8 cellular contexts compared by ENCODE assay signal in genomic region chr2:231710751-231711676, GRCh38. TPM values are rescaled to one million over a fixed set of nuclear protein-coding genes. Genes with fewer than 3 reads are reported as not detected.
DNase-seq lines count a peak whose midpoint lies in the region; ATAC-seq, FAIRE-seq and TF ChIP-seq lines count a peak whose summit lies in the region.

No MANE protein-coding gene starts in this region.

- H3K27me3 ChIP-seq in colonic mucosa, result no peaks in the 10 kb centered on the region
- no peaks in the 10 kb centered on the region for H3K27me3 ChIP-seq in mesendoderm (ENCODE audit: insufficient read depth, low read length, poor library complexity)
- H3K27me3 ChIP-seq in upper lobe of left lung, result no peaks in the 10 kb centered on the region

- no peak overlapping the region for H4K8ac ChIP-seq in mesendoderm (ENCODE audit: low read depth, low read length)

- no peak overlapping the region for H3K4ac ChIP-seq in mesendoderm (ENCODE audit: low read depth, low read length)

- no peak overlapping the region for H2BK5ac ChIP-seq in mesendoderm (ENCODE audit: low read length)

- H3K36me3 ChIP-seq in colonic mucosa (peaks cover 7% of the 10 kb centered on the region), mesendoderm (ENCODE audit: control insufficient read depth, insufficient read depth, low read length) (peaks cover 21% of the 10 kb centered on the region), upper lobe of left lung (peaks cover 5 to 22% (median 11%) of the 10 kb centered on the region in 4 donors)

- H3K9ac ChIP-seq in colonic mucosa (ENCODE audit: low read depth in 2 of 2, low read length in 2 of 2) (peak overlapping the region; percentile 78 to 99), mesendoderm (ENCODE audit: low read length) (peak overlapping the region; percentile 99)

- no CpG with 5 or more reads among the region's 48 CpGs for WGBS in mesendoderm (ENCODE audit: extremely low coverage, insufficient coverage, low lambda C conversion rate)
- WGBS in upper lobe of left lung, 2 donors, result 1 to 3% methylated on average over 27 to 33 of the region's 48 CpGs

- H3K4me2 ChIP-seq in mesendoderm (ENCODE audit: low read length), result peak overlapping the region; percentile 83

- FAIRE-seq in HTR-8/SVneo (lab: Jason Lieb, UNC), result no peak

- peak overlapping the region; percentile 66 for H3K23ac ChIP-seq in mesendoderm (ENCODE audit: low read length)

- peak; percentile 42 for DNase-seq in NCI-H82 (lab: John Stamatoyannopoulos, UW)
- no peak for DNase-seq in NCI-H82 treated with DMSO at 0.1 percent for 48 hours (lab: John Stamatoyannopoulos, UW; ENCODE audit: unreplicated experiment)
- peak; percentile 28 for DNase-seq in RPMI7951 (ENCODE audit: low read depth)
- DNase-seq in colonic mucosa, result peak; percentile 60
- peak; percentile 45 for DNase-seq in mesendoderm
- DNase-seq in upper lobe of left lung, result peak in 1 of 2 donors; percentile 39
- DNase-seq in HTR-8/SVneo (ENCODE audit: insufficient read length, low spot score), result no peak

- H3K79me2 ChIP-seq in mesendoderm (ENCODE audit: control insufficient read depth, insufficient read depth, low read length), result peaks cover 52% of the 10 kb centered on the region

- no peak overlapping the region for H2AK5ac ChIP-seq in mesendoderm (ENCODE audit: low read length)

- no peak overlapping the region for H4K5ac ChIP-seq in mesendoderm (ENCODE audit: low read length)

- no peak for TF ChIP-seq EP300 in upper lobe of left lung (IDR thresholded peaks at IDR 0.05)

- intact Hi-C loops in colonic mucosa (cut with DNase I), result loop anchor here (10.0 kb wide), 1 partner anchor 146 kb away; no protein-coding TSS in a partner anchor

- H3K4me1 ChIP-seq in colonic mucosa, result peaks cover 13% of the 10 kb centered on the region
- H3K4me1 ChIP-seq in mesendoderm (ENCODE audit: control insufficient read depth, low read depth, low read length), result peaks cover 7% of the 10 kb centered on the region
- peaks cover 24 to 63% (median 30%) of the 10 kb centered on the region in 4 donors for H3K4me1 ChIP-seq in upper lobe of left lung

- TF ChIP-seq CTCF in colonic mucosa (IDR thresholded peaks at IDR 0.05) (no peak), upper lobe of left lung (IDR thresholded peaks at IDR 0.05) (no peak)

- peak overlapping the region; percentile 98 for H3K56ac ChIP-seq in mesendoderm (ENCODE audit: low read length)

- peak in 1 of 4 donors; percentile 46 for TF ChIP-seq POLR2A in upper lobe of left lung (IDR thresholded peaks at IDR 0.05)

- H3K9me3 ChIP-seq in colonic mucosa (no peaks in the 10 kb centered on the region), upper lobe of left lung (no peaks in the 10 kb centered on the region)

- H3K4me3 ChIP-seq in colonic mucosa (peak overlapping the region; percentile 91), mesendoderm (ENCODE audit: low read length) (peak overlapping the region; percentile 99), upper lobe of left lung (peak overlapping the region; percentile 60 to 98 (median 82))

- H2BK120ac ChIP-seq in mesendoderm (ENCODE audit: low read depth, low read length), result no peak overlapping the region

- H2BK15ac ChIP-seq in mesendoderm (replicated peaks; ENCODE audit: low read depth), result no peak overlapping the region

- peak overlapping the region; percentile 42 for H3K18ac ChIP-seq in mesendoderm (ENCODE audit: low read length)

- H3K79me1 ChIP-seq in mesendoderm (ENCODE audit: low read length), result peaks cover 9% of the 10 kb centered on the region

- no peak for ATAC-seq in upper lobe of left lung (ENCODE audit: low FRiP score in 2 of 2)
- no peak for ATAC-seq in HG02798 (IDR thresholded peaks at IDR 0.05; ENCODE audit: poor library complexity, unreplicated experiment)

- H3K27ac ChIP-seq in colonic mucosa, result peak overlapping the region; percentile 100
- H3K27ac ChIP-seq in mesendoderm (ENCODE audit: low read depth, low read length), result peak overlapping the region; percentile 25
- H3K27ac ChIP-seq in upper lobe of left lung, result peak overlapping the region; percentile 100

RNA-seq across cellular contexts. Expression of gene PTMA, which starts 2.7 kb away (rescaled TPM):
- total RNA-seq in RPMI7951 (2014; rRNA removed; shearing (Covaris generic)), result 1,433 and 1,788 TPM in 2 replicates
- 1,000 to 10,000 TPM; 1,195 to 1,836 TPM for total RNA-seq in colonic mucosa
- 4,557 TPM for polyA plus RNA-seq in mesendoderm (2013, experiment 1 of 2)
- 4,676 TPM for polyA plus RNA-seq in mesendoderm (2013, experiment 2 of 2)
- total RNA-seq in upper lobe of left lung, result 100 to 1,000 TPM; 344 to 896 (median 663) TPM

Comparison
In these comparisons a context has a peak if more than half of its experiments do, and no peak if none do; other contexts are left out.
1. DNase-seq: peak in NCI-H82 (single experiment), RPMI7951 (single experiment), colonic mucosa (single experiment) and mesendoderm (single experiment); none in NCI-H82 treated with DMSO at 0.1 percent for 48 hours (single experiment) and HTR-8/SVneo (single experiment).
2. H3K27ac ChIP-seq: peak in every context shown above with its lines; median percentile 100 in colonic mucosa; 100 in upper lobe of left lung; 25 in mesendoderm.
3. Peak in every context shown above with its lines, with median percentiles within 50 percentile points of each other: H3K4me3 ChIP-seq.